In genomic region chr9:98311541-98311940, GRCh38 we compare ENCODE assay signal across 18 cellular contexts. TPM values are rescaled to one million over a fixed set of nuclear protein-coding genes. Genes with fewer than 3 reads are reported as not detected.
DNase-seq lines count a peak whose midpoint lies in the region; ATAC-seq, FAIRE-seq and TF ChIP-seq lines count a peak whose summit lies in the region.
"Had no signal": no experiment of that assay in that cellular context is flagged by ENCODE, and none has a peak within 500 bp of the region (broad histone marks: within the 10 kb centered on the region; RNA-seq: fewer than 3 reads in every experiment).

No MANE protein-coding gene starts in this region.

- DNase-seq in A549 (ENCODE audit: low read depth in 1 of 2, low spot score in 1 of 2) (no peak), G401 (ENCODE audit: low spot score) (peak; percentile 9), kidney (peak; percentile 33), GM12892 (ENCODE audit: insufficient read length) (no peak), globus pallidus (ENCODE audit: low spot score) (no peak)
- DNase-seq in stimulated activated naive CD8-positive, alpha-beta T cell treated with anti-CD3 and anti-CD28 coated beads, Interleukin-15, amount 100 ng/mL, for 72 hours = no peak
- DNase-seq: Calu3; CD8-positive, alpha-beta T cell; DMS79; Karpas-422; KBM-7 had no signal

- no peaks in the 10 kb centered on the region for H3K79me2 ChIP-seq in OCI-LY3 (ENCODE audit: low read length)

- no peak overlapping the region for H3K9ac ChIP-seq in OCI-LY3 (ENCODE audit: low read length)
- no peak overlapping the region for H3K9ac ChIP-seq in kidney (ENCODE audit: low read length in 2 of 2)
- H3K9ac ChIP-seq: BLaER1, GM23248 had no signal

- H3K36me3 ChIP-seq in OCI-LY3 (replicated peaks; ENCODE audit: low read depth, low read length) (no peaks in the 10 kb centered on the region), kidney (ENCODE audit: control insufficient read depth in 1 of 2, insufficient read depth in 2 of 2, low read length in 2 of 2) (no peaks in the 10 kb centered on the region)
- H3K36me3 ChIP-seq: BLaER1, HAP-1 had no signal

- H3K9me3 ChIP-seq in A549 (no peaks in the 10 kb centered on the region), OCI-LY3 (ENCODE audit: insufficient read depth, low read length) (no peaks in the 10 kb centered on the region), kidney (ENCODE audit: control insufficient read depth in 1 of 2, low read length in 2 of 2) (no peaks in the 10 kb centered on the region)
- H3K9me3 ChIP-seq: BLaER1, HAP-1 had no signal

- H3K27me3 ChIP-seq in OCI-LY3 (ENCODE audit: low read depth, low read length) = peaks cover 20% of the 10 kb centered on the region
- H3K27me3 ChIP-seq: BLaER1 had no signal

- TF ChIP-seq CTCF in A549 (IDR thresholded peaks at IDR 0.05) (no peak), OCI-LY3 (IDR thresholded peaks at IDR 0.05; ENCODE audit: low read depth, low read length) (no peak), kidney (IDR thresholded peaks at IDR 0.05; ENCODE audit: borderline replicate concordance, extremely low read depth, insufficient read depth) (no peak)

- H3K4me1 ChIP-seq in A549 (0 out of 3 replicates have a peak, but pooled peaks cover 2% of the 10 kb centered on the region), OCI-LY3 (ENCODE audit: low read length) (peaks cover 30% of the 10 kb centered on the region), kidney (ENCODE audit: control insufficient read depth in 1 of 2, insufficient read depth in 1 of 2, low read depth in 1 of 2, low read length in 2 of 2) (no peaks in the 10 kb centered on the region)
- H3K4me1 ChIP-seq: HAP-1 had no signal

- no peaks in the 10 kb centered on the region for H3K9me3 Mint-ChIP-seq in stimulated activated naive CD8-positive, alpha-beta T cell treated with anti-CD3 and anti-CD28 coated beads, Interleukin-15, amount 100 ng/mL, for 72 hours
- H3K9me3 Mint-ChIP-seq: CD8-positive, alpha-beta T cell had no signal

- no peak for ATAC-seq in A549
- no peak for ATAC-seq in stimulated activated naive CD8-positive, alpha-beta T cell treated with anti-CD3 and anti-CD28 coated beads, Interleukin-15, amount 100 ng/mL, for 72 hours
- ATAC-seq: CD8-positive, alpha-beta T cell had no signal

- FAIRE-seq in A549 (lab: Jason Lieb, UNC) (no peak), kidney (lab: Jason Lieb, UNC) (no peak), GM12892 (lab: Jason Lieb, UNC) (no peak)
- FAIRE-seq: A204.1, GM12891 had no signal

- H3K4me1 Mint-ChIP-seq in stimulated activated naive CD8-positive, alpha-beta T cell treated with anti-CD3 and anti-CD28 coated beads, Interleukin-15, amount 100 ng/mL, for 72 hours = peaks cover 6% of the 10 kb centered on the region

- H3K4me3 Mint-ChIP-seq in stimulated activated naive CD8-positive, alpha-beta T cell treated with anti-CD3 and anti-CD28 coated beads, Interleukin-15, amount 100 ng/mL, for 72 hours = no peak overlapping the region
- H3K4me3 Mint-ChIP-seq: CD14-positive monocyte; CD8-positive, alpha-beta T cell had no signal

- TF ChIP-seq POLR2A in A549 (IDR thresholded peaks at IDR 0.05; ENCODE audit: low read length) (no peak), GM12892 (IDR thresholded peaks at IDR 0.05; ENCODE audit: low read depth, low read length) (no peak)

- no peak overlapping the region for H2AFZ ChIP-seq in OCI-LY3 (ENCODE audit: low read depth, low read length)
- H2AFZ ChIP-seq: GM23248 had no signal

- no peak for TF ChIP-seq RAD21 in A549 (conservative IDR thresholded peaks at IDR 0.05 in 1 of 2, IDR thresholded peaks at IDR 0.05 in 1 of 2)

- H3K4me2 ChIP-seq in A549 (no peak overlapping the region), OCI-LY3 (ENCODE audit: low read length) (0 out of 2 replicates have a peak overlapping the region, but pooled peaks have one; percentile 40)
- H3K4me2 ChIP-seq: BLaER1 had no signal

- no peak overlapping the region for H3K27ac ChIP-seq in A549
- H3K27ac ChIP-seq in OCI-LY3 (ENCODE audit: low read length) = no peak overlapping the region
- no peak overlapping the region for H3K27ac ChIP-seq in kidney (ENCODE audit: low read depth in 2 of 2, low read length in 2 of 2)
- H3K27ac ChIP-seq: BLaER1, GM23248 had no signal

- no peak overlapping the region for H3K4me3 ChIP-seq in A549
- H3K4me3 ChIP-seq in OCI-LY3 (ENCODE audit: low read length) = no peak overlapping the region
- no peak overlapping the region for H3K4me3 ChIP-seq in kidney (ENCODE audit: low read length in 2 of 2)
- H3K4me3 ChIP-seq: BLaER1, GM23248, HAP-1 had no signal

- in situ Hi-C loops in G401 (cut with HindIII; ENCODE audit: low sequenced_read_pairs) = no loop called here

- no peak for TF ChIP-seq EP300 in A549 (IDR thresholded peaks at IDR 0.05)

- no peak overlapping the region for H3K27ac Mint-ChIP-seq in stimulated activated naive CD8-positive, alpha-beta T cell treated with anti-CD3 and anti-CD28 coated beads, Interleukin-15, amount 100 ng/mL, for 72 hours
- H3K27ac Mint-ChIP-seq: CD14-positive monocyte; CD8-positive, alpha-beta T cell had no signal

- H4K20me1 ChIP-seq in OCI-LY3 (ENCODE audit: insufficient read depth, low read length) = no peaks in the 10 kb centered on the region
- H4K20me1 ChIP-seq: BLaER1 had no signal

- POLR2A ChIA-PET in A549 (lab: Yijun Ruan, JAX) = no interaction called here

- CTCF ChIA-PET in A549 (lab: Yijun Ruan, JAX) = interaction anchor here (10.2 kb wide), 1 partner anchor 465 kb away, joined by 164 read pairs; no protein-coding TSS in a partner anchor

- peaks cover 7% of the 10 kb centered on the region for H3K27me3 Mint-ChIP-seq in stimulated activated naive CD8-positive, alpha-beta T cell treated with anti-CD3 and anti-CD28 coated beads, Interleukin-15, amount 100 ng/mL, for 72 hours

- intact Hi-C loops in kidney (cut with DNase I) = no loop called here

TF ChIP-seq in A549, 52 proteins besides CTCF, POLR2A, EP300 and RAD21:
- TF ChIP-seq USF2 (IDR thresholded peaks at IDR 0.05) = peak; percentile 64; the same call in 1 of the 2 replicates
- no peak for TF ChIP-seq E2F6 (IDR thresholded peaks at IDR 0.05; ENCODE audit: borderline replicate concordance, low read depth)
- TF ChIP-seq FOSL2 (IDR thresholded peaks at IDR 0.05) = no peak
- 0 out of 2 replicates have a peak, but pooled peaks have one; percentile 13 for TF ChIP-seq FOSL2 (CRISPR knock-in tag; IDR thresholded peaks at IDR 0.05)
- TF ChIP-seq CHD2 (IDR thresholded peaks at IDR 0.05; ENCODE audit: low read length, partially characterized antibody) = no peak

RNA-seq across cellular contexts. Expression of gene TBC1D2, which starts 56.1 kb away (rescaled TPM):
- 3.3 and 4.1 TPM in 2 replicates for polyA plus RNA-seq in A549 (2011; rRNA removed)
- 4.1 and 4.6 TPM in 2 replicates for polyA plus RNA-seq in A549 (2012; cell fraction: cytosol; rRNA removed)
- polyA plus RNA-seq in A549 (2012; cell fraction: nucleus; rRNA removed) = 11.3 and 11.9 TPM in 2 replicates
- 6.5 to 7.5 TPM (median 7.3 TPM) in 3 replicates for polyA plus RNA-seq in A549 (2017; fragmentation: RNase III; extraction: RNeasy Plus Mini Kit Qiagen cat#74134 plus additional on column Dnase treatment)
- polyA minus RNA-seq in A549 (2011; rRNA and poly(A)+ RNA removed) = 5.4 and 6.4 TPM in 2 replicates
- 4.9 and 7.6 TPM in 2 replicates for total RNA-seq in G401 (2014; rRNA removed; shearing (Covaris generic))
- total RNA-seq in kidney = 19.6 TPM
- 7.7 TPM for polyA plus RNA-seq in kidney (ENCODE audit: insufficient read depth, low read depth, low replicate concordance)
- polyA plus RNA-seq in GM12892 (2012; ENCODE audit: missing spikeins) = 0.51 TPM

Comparison
In these comparisons a context has a peak if more than half of its experiments do, and no peak if none do; other contexts are left out.
1. DNase-seq: peak in G401 (single experiment) and kidney (single experiment); none in A549 (0 of 2), GM12892 (single experiment), globus pallidus (single experiment) and stimulated activated naive CD8-positive, alpha-beta T cell treated with anti-CD3 and anti-CD28 coated beads, Interleukin-15, amount 100 ng/mL, for 72 hours (0 of 2).